30 cellular contexts compared by ENCODE assay signal in the genomic region with DNA sequence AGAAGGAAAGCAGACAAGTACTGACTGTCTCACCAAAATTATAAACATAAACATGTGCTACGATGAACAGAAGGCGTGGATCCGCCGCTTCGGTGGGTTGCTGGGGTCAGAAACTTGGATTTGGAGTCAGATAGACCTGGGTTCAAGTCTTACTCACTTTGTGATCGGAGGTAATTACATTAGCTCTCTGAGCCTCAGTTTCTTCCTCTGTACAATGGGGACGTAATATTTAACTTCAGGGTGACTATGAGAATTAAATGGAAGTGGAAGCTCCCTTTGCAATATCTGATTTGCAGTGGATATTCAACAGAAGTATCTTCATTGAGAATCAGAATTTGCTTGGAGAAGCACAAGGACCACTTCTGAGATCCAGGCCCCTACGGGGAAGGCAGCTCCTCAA. TPM values are rescaled to one million over a fixed set of nuclear protein-coding genes. Genes with fewer than 3 reads are reported as not detected.
"Had no signal": no experiment of that assay in that cellular context is flagged by ENCODE, and none has a peak within 500 bp of the region (broad histone marks: within the 10 kb centered on the region; RNA-seq: fewer than 3 reads in every experiment).

No MANE protein-coding gene starts in this region.

- H3K4me2 ChIP-seq: neural progenitor cell, smooth muscle cell had no signal

- H3K27ac ChIP-seq: neural progenitor cell, ovary, parathyroid adenoma, psoas muscle, skin epidermis, spleen, suprapubic skin, testis, tibial artery, transverse colon, upper lobe of right lung, vagina had no signal

- DNase-seq: natural killer cell; occipital lobe; ovary; posterior cingulate gyrus; psoas muscle; right cardiac atrium; spleen; stimulated activated CD4-positive, alpha-beta T cell treated with anti-CD3 and anti-CD28 coated beads, Interleukin-12 subunit alpha, Interleukin-12 subunit beta, amount 100 ng/mL, for 4 hours; stimulated activated CD4-positive, alpha-beta T cell treated with anti-CD3 and anti-CD28 coated beads, Interleukin-1b, Interleukin-23, amount 100 ng/mL, for 48 hours; stimulated activated CD4-positive, alpha-beta T cell treated with anti-CD3 and anti-CD28 coated beads, Interleukin-4, amount 100 ng/mL, for 1 hour; stimulated activated CD4-positive, alpha-beta T cell treated with anti-CD3 and anti-CD28 coated beads, Interleukin-4, amount 100 ng/mL, for 4 hours; stimulated activated CD8-positive, alpha-beta memory T cell treated with anti-CD3 and anti-CD28 coated beads, Interleukin-4, amount 100 ng/mL, for 48 hours; stimulated activated naive CD4-positive, alpha-beta T cell; stimulated activated naive CD8-positive, alpha-beta T cell treated with anti-CD3 and anti-CD28 coated beads, Interleukin-15, amount 100 ng/mL, for 72 hours; stimulated activated naive CD8-positive, alpha-beta T cell treated with anti-CD3 and anti-CD28 coated beads, Interleukin-15, Interleukin-2, amounts not matched to agents 100 U/mL and 50 U/mL, for 24 hours; substantia nigra; testis; tibial artery; transverse colon; upper lobe of right lung had no signal

- H3K4me3 ChIP-seq: neural progenitor cell, ovary, psoas muscle, skin epidermis, smooth muscle cell, spleen, suprapubic skin, testis, tibial artery, transverse colon, upper lobe of right lung, vagina had no signal

- H3K9me3 ChIP-seq: ovary, psoas muscle, spleen, suprapubic skin, testis, tibial artery, transverse colon, upper lobe of right lung, vagina had no signal

- H3K79me2 ChIP-seq: parathyroid adenoma had no signal

- H3K9ac ChIP-seq: neural progenitor cell, parathyroid adenoma had no signal

- H3K27me3 ChIP-seq: ovary, testis, vagina had no signal

- ATAC-seq: natural killer cell; psoas muscle; right cardiac atrium; sciatic nerve; stimulated activated memory B cell treated with anti-CD40 and anti-IgM and Interleukin-4, amounts not matched to agents 10 μg/mL and 1 μg/mL and 100 μg/mL, for 72 hours; stimulated activated naive CD8-positive, alpha-beta T cell treated with anti-CD3 and anti-CD28 coated beads, Interleukin-15, amount 100 ng/mL, for 72 hours; stimulated activated naive CD8-positive, alpha-beta T cell treated with anti-CD3 and anti-CD28 coated beads, Interleukin-15, Interleukin-2, amounts not matched to agents 100 U/mL and 50 U/mL, for 24 hours; upper lobe of right lung had no signal

- H3K36me3 ChIP-seq: neural progenitor cell, ovary, spleen, suprapubic skin, tibial artery, transverse colon, upper lobe of right lung, vagina had no signal

- FAIRE-seq: urothelium cell line had no signal

- H2AFZ ChIP-seq: neural progenitor cell, parathyroid adenoma had no signal

- H3K4me1 ChIP-seq: testis had no signal

RNA-seq across cellular contexts. Expression of a gene that starts 6.2 kb away (rescaled TPM):
- total RNA-seq: renal cortical epithelial cell, smooth muscle cell had no signal
- polyA plus RNA-seq: smooth muscle cell had no signal
